Comparison of ENCODE assay signal across 26 cellular contexts in genomic region chr18:63795611-63796010, GRCh38. TPM values are rescaled to one million over a fixed set of nuclear protein-coding genes. Genes with fewer than 3 reads are reported as not detected.
"Had no signal": no experiment of that assay in that cellular context is flagged by ENCODE, and none has a peak within 500 bp of the region (broad histone marks: within the 10 kb centered on the region; RNA-seq: fewer than 3 reads in every experiment).

No MANE protein-coding gene starts in this region.

- H3K4me3 Mint-ChIP-seq: activated CD4-positive, alpha-beta T cell treated with anti-CD3 and anti-CD28 coated beads, Interleukin-2, amount 10 ng/mL, durations not matched to agents 24 days and 14 days; activated CD8-positive, alpha-beta T cell treated with anti-CD3 and anti-CD28 coated beads, Interleukin-2, amount 10 ng/mL, durations not matched to agents 7 days and 5 days; activated naive CD4-positive, alpha-beta T cell treated with anti-CD3 and anti-CD28 coated beads, Interleukin-2, amount 10 ng/mL, durations not matched to agents 7 days and 5 days; activated naive CD8-positive, alpha-beta T cell; activated naive CD8-positive, alpha-beta T cell treated with anti-CD3 and anti-CD28 coated beads, Interleukin-2, amount 50 U/mL, for 24 hours; activated T-cell treated with anti-CD3 and anti-CD28 coated beads, Interleukin-2, amount 50 U/mL, for 24 hours; brain; central memory CD8-positive, alpha-beta T cell; T-helper 1 cell treated with Interleukin-12 subunit alpha and Interleukin-12 subunit beta and Interleukin-4 antibody, amounts not matched to agents 30 μg/mL and 1 μg/mL, for 36 hours; T-helper 2 cell treated with Interferon-gamma antibody and Interleukin-4, amounts not matched to agents 5 μg/mL and 100 μg/mL, for 36 hours had no signal

- H3K4me2 ChIP-seq: KMS-11, SK-N-SH had no signal

- H3K27ac Mint-ChIP-seq: activated CD4-positive, alpha-beta T cell treated with anti-CD3 and anti-CD28 coated beads, Interleukin-2, amount 10 ng/mL, durations not matched to agents 24 days and 14 days; activated CD8-positive, alpha-beta T cell treated with anti-CD3 and anti-CD28 coated beads, Interleukin-2, amount 10 ng/mL, durations not matched to agents 7 days and 5 days; activated naive CD4-positive, alpha-beta T cell treated with anti-CD3 and anti-CD28 coated beads, Interleukin-2, amount 10 ng/mL, durations not matched to agents 7 days and 5 days; activated naive CD8-positive, alpha-beta T cell; activated naive CD8-positive, alpha-beta T cell treated with anti-CD3 and anti-CD28 coated beads, Interleukin-2, amount 50 U/mL, for 24 hours; activated T-cell treated with anti-CD3 and anti-CD28 coated beads, Interleukin-2, amount 50 U/mL, for 24 hours; brain; T-helper 1 cell treated with Interleukin-12 subunit alpha and Interleukin-12 subunit beta and Interleukin-4 antibody, amounts not matched to agents 30 μg/mL and 1 μg/mL, for 36 hours; T-helper 2 cell treated with Interferon-gamma antibody and Interleukin-4, amounts not matched to agents 5 μg/mL and 100 μg/mL, for 36 hours had no signal

- H3K9ac ChIP-seq: KMS-11, SK-N-SH had no signal

- H3K36me3 ChIP-seq: Peyer's patch, SJSA1 had no signal

- H3K9me3 ChIP-seq: Peyer's patch, SJSA1, SK-N-SH had no signal

- H3K36me3 Mint-ChIP-seq: activated naive CD4-positive, alpha-beta T cell treated with anti-CD3 and anti-CD28 coated beads, Interleukin-2, amount 10 ng/mL, durations not matched to agents 7 days and 5 days; activated naive CD8-positive, alpha-beta T cell; brain had no signal

- H3K4me3 ChIP-seq: Peyer's patch, SJSA1 had no signal

- H3K27me3 Mint-ChIP-seq: activated naive CD4-positive, alpha-beta T cell treated with anti-CD3 and anti-CD28 coated beads, Interleukin-2, amount 10 ng/mL, durations not matched to agents 7 days and 5 days; activated naive CD8-positive, alpha-beta T cell treated with anti-CD3 and anti-CD28 coated beads, Interleukin-2, amount 50 U/mL, for 24 hours; brain; central memory CD8-positive, alpha-beta T cell had no signal

- H3K4me1 Mint-ChIP-seq: activated CD4-positive, alpha-beta T cell treated with anti-CD3 and anti-CD28 coated beads, Interleukin-2, amount 10 ng/mL, durations not matched to agents 24 days and 14 days; activated naive CD4-positive, alpha-beta T cell treated with anti-CD3 and anti-CD28 coated beads, Interleukin-2, amount 10 ng/mL, durations not matched to agents 7 days and 5 days; activated naive CD8-positive, alpha-beta T cell treated with anti-CD3 and anti-CD28 coated beads, Interleukin-2, amount 50 U/mL, for 24 hours; brain; central memory CD8-positive, alpha-beta T cell had no signal

- H3K27ac ChIP-seq: KMS-11, Peyer's patch, SJSA1 had no signal

- H3K4me1 ChIP-seq: Peyer's patch, SJSA1 had no signal

- ATAC-seq: activated CD8-positive, alpha-beta T cell treated with anti-CD3 and anti-CD28 coated beads, Interleukin-2, amount 10 ng/mL, durations not matched to agents 7 days and 5 days; activated naive CD8-positive, alpha-beta T cell treated with anti-CD3 and anti-CD28 coated beads, Interleukin-2, amount 50 U/mL, for 24 hours had no signal

- DNase-seq: activated CD4-positive, alpha-beta T cell treated with anti-CD3 and anti-CD28 coated beads, Interleukin-2, amount 10 ng/mL, durations not matched to agents 24 days and 14 days; activated CD4-positive, alpha-beta T cell treated with anti-CD3 and anti-CD28 coated beads, Interleukin-2, amount 50 U/mL, for 4 hours; activated CD8-positive, alpha-beta T cell treated with anti-CD3 and anti-CD28 coated beads, Interleukin-2, amount 10 ng/mL, durations not matched to agents 7 days and 5 days; activated naive CD4-positive, alpha-beta T cell treated with anti-CD3 and anti-CD28 coated beads, Interleukin-2, amount 10 ng/mL, durations not matched to agents 7 days and 5 days; activated naive CD8-positive, alpha-beta T cell treated with anti-CD3 and anti-CD28 coated beads, Interleukin-2, amount 50 U/mL, for 24 hours; activated T-cell treated with anti-CD3 and anti-CD28 coated beads, Interleukin-2, amount 50 U/mL, for 24 hours; anterior cingulate cortex; MM.1S; MV-4-11; NCI-H1092; NCI-H1436 treated with DMSO at 0.1 percent for 48 hours; NCI-H1694 treated with DMSO at 0.1 percent for 48 hours; NCI-H2029; NCI-H345; NCI-H524 treated with DMSO at 0.1 percent for 48 hours; Peyer's patch; RPMI8226; SHP77 treated with DMSO at 0.1 percent for 48 hours; SK-N-SH had no signal

- H3K27me3 ChIP-seq: Peyer's patch, SJSA1 had no signal

- H3K9me3 Mint-ChIP-seq: activated CD4-positive, alpha-beta T cell treated with anti-CD3 and anti-CD28 coated beads, Interleukin-2, amount 10 ng/mL, durations not matched to agents 24 days and 14 days; activated naive CD4-positive, alpha-beta T cell treated with anti-CD3 and anti-CD28 coated beads, Interleukin-2, amount 10 ng/mL, durations not matched to agents 7 days and 5 days; activated naive CD8-positive, alpha-beta T cell treated with anti-CD3 and anti-CD28 coated beads, Interleukin-2, amount 50 U/mL, for 24 hours; activated T-cell treated with anti-CD3 and anti-CD28 coated beads, Interleukin-2, amount 50 U/mL, for 24 hours; brain; central memory CD8-positive, alpha-beta T cell; T-helper 1 cell treated with Interleukin-12 subunit alpha and Interleukin-12 subunit beta and Interleukin-4 antibody, amounts not matched to agents 30 μg/mL and 1 μg/mL, for 36 hours; T-helper 2 cell treated with Interferon-gamma antibody and Interleukin-4, amounts not matched to agents 5 μg/mL and 100 μg/mL, for 36 hours had no signal

RNA-seq across cellular contexts. Expression of gene SERPINB7, which starts 20.4 kb away (rescaled TPM):
- total RNA-seq: activated CD4-positive, alpha-beta T cell treated with anti-CD3 and anti-CD28 coated beads, Interleukin-2, amount 10 ng/mL, durations not matched to agents 24 days and 14 days; activated CD8-positive, alpha-beta T cell treated with anti-CD3 and anti-CD28 coated beads, Interleukin-2, amount 10 ng/mL, durations not matched to agents 7 days and 5 days; Peyer's patch had no signal
